23 cellular contexts compared by ENCODE assay signal in genomic region chr13:49986471-49986870, GRCh38. TPM values are rescaled to one million over a fixed set of nuclear protein-coding genes. Genes with fewer than 3 reads are reported as not detected.
"Had no signal": no experiment of that assay in that cellular context is flagged by ENCODE, and none has a peak within 500 bp of the region (broad histone marks: within the 10 kb centered on the region; RNA-seq: fewer than 3 reads in every experiment).

No MANE protein-coding gene starts in this region.

- H3K9me3 Mint-ChIP-seq: naive thymus-derived CD4-positive, alpha-beta T cell had no signal

- H3K27ac ChIP-seq: coronary artery, dorsolateral prefrontal cortex, foreskin keratinocyte, heart right ventricle, left ventricle myocardium inferior, lower lobe of right lung had no signal

- H3K27me3 ChIP-seq: dorsolateral prefrontal cortex, esophagus muscularis mucosa, foreskin keratinocyte, heart right ventricle had no signal

- H3K4me3 Mint-ChIP-seq: naive thymus-derived CD4-positive, alpha-beta T cell had no signal

- DNase-seq: dermis blood vessel endothelial cell; dorsolateral prefrontal cortex; effector CD4-positive, alpha-beta T cell; effector memory CD4-positive, alpha-beta T cell; foreskin keratinocyte; glutamatergic neuron; head of caudate nucleus; heart right ventricle; hippocampal formation; left cardiac atrium; left ventricle myocardium inferior; lower lobe of right lung; mesendoderm; midbrain; naive thymus-derived CD4-positive, alpha-beta T cell had no signal

- H3K4me3 ChIP-seq: coronary artery, dorsolateral prefrontal cortex, esophagus muscularis mucosa, heart right ventricle, left ventricle myocardium inferior, lower lobe of right lung had no signal

- ATAC-seq: foreskin keratinocyte; heart right ventricle; left cardiac atrium; lower lobe of right lung; naive thymus-derived CD4-positive, alpha-beta T cell had no signal

- FAIRE-seq: colon, endothelial cell of umbilical vein, frontal cortex, islet of Langerhans, keratinocyte had no signal

- H3K27me3 Mint-ChIP-seq: naive thymus-derived CD4-positive, alpha-beta T cell had no signal

- H3K9me3 ChIP-seq: esophagus muscularis mucosa, heart right ventricle, left ventricle myocardium inferior, lower lobe of right lung had no signal

- H3K4me1 ChIP-seq: foreskin keratinocyte, lower lobe of right lung had no signal

RNA-seq across cellular contexts. Expression of gene KCNRG, which starts 28.8 kb away (rescaled TPM):
- total RNA-seq: kidney epithelial cell, left ventricle myocardium inferior had no signal
